9 cellular contexts compared by ENCODE assay signal in genomic region chr3:18295171-18295920, GRCh38.
DNase-seq lines count a peak whose midpoint lies in the region; ATAC-seq and TF ChIP-seq lines count a peak whose summit lies in the region.
"Had no signal": no experiment of that assay in that cellular context is flagged by ENCODE, and none has a peak within 500 bp of the region (broad histone marks: within the 10 kb centered on the region; RNA-seq: fewer than 3 reads in every experiment).

No MANE protein-coding gene starts in this region.

- no peaks in the 10 kb centered on the region for H3F3A ChIP-seq in MM.1S (ENCODE audit: insufficient read depth, low read length)

- peak; percentile 81 for ATAC-seq in GM18499 (IDR thresholded peaks at IDR 0.05; ENCODE audit: insufficient read depth, unreplicated experiment)
- peak; percentile 99 for ATAC-seq in HG02642 (IDR thresholded peaks at IDR 0.05; ENCODE audit: poor library complexity, unreplicated experiment)

- H3K27ac ChIP-seq in MM.1S (ENCODE audit: low read length) = no peak overlapping the region
- no peak overlapping the region for H3K27ac ChIP-seq in liver (ENCODE audit: low read depth in 1 of 2, low read length in 2 of 2)
- H3K27ac ChIP-seq: parathyroid adenoma had no signal

- TF ChIP-seq CTCF in MM.1S (IDR thresholded peaks at IDR 0.05; ENCODE audit: low read length) = peak; percentile 88
- peak; percentile 11 for TF ChIP-seq CTCF in liver (IDR thresholded peaks at IDR 0.05; ENCODE audit: low read depth, low read length, missing input control)

- no peaks in the 10 kb centered on the region for H3K9me2 ChIP-seq in MM.1S (replicated peaks; ENCODE audit: insufficient read depth, low read length)

- no peaks in the 10 kb centered on the region for H4K20me1 ChIP-seq in MM.1S (ENCODE audit: insufficient read depth, low read length)

- H3K9me3 ChIP-seq in MM.1S (replicated peaks; ENCODE audit: insufficient read depth, low read length) (no peaks in the 10 kb centered on the region), adipocyte (ENCODE audit: control insufficient read depth, low read length) (peaks cover 18% of the 10 kb centered on the region), liver (ENCODE audit: control insufficient read depth in 4 of 4, low read length in 3 of 4) (peaks cover 0 to 6% (median 4%) of the 10 kb centered on the region in 4 donors)

- DNase-seq in AG08395 (ENCODE audit: low spot score) (peak; percentile 70), MM.1S (peak; percentile 52), adipocyte (ENCODE audit: low read depth) (peak; percentile 55), cortex of kidney (lab: John Stamatoyannopoulos, UW) (no peak), DMS79 (lab: John Stamatoyannopoulos, UW) (no peak)

- WGBS in liver = 60% methylated on average over 2 of the region's 2 CpGs

- H3K4me1 ChIP-seq in MM.1S (ENCODE audit: low read length) = no peaks in the 10 kb centered on the region
- no peaks in the 10 kb centered on the region for H3K4me1 ChIP-seq in adipocyte (ENCODE audit: control insufficient read depth, insufficient read depth, low read length)
- no peaks in the 10 kb centered on the region for H3K4me1 ChIP-seq in liver (ENCODE audit: control insufficient read depth in 4 of 4, insufficient read depth in 4 of 4, low read length in 3 of 4)
- H3K4me1 ChIP-seq: parathyroid adenoma had no signal

- H3K4me3 ChIP-seq in MM.1S (ENCODE audit: low read length) (no peak overlapping the region), adipocyte (ENCODE audit: low read length) (no peak overlapping the region), liver (ENCODE audit: low read depth in 1 of 3, low read length in 3 of 3) (no peak overlapping the region)

- no peak overlapping the region for H3K4me2 ChIP-seq in MM.1S (ENCODE audit: low read depth, low read length)

- H3K36me3 ChIP-seq in MM.1S (replicated peaks; ENCODE audit: insufficient read depth, low read length) (no peaks in the 10 kb centered on the region), adipocyte (ENCODE audit: control insufficient read depth, insufficient read depth, low read length, severe bottlenecking) (no peaks in the 10 kb centered on the region), liver (ENCODE audit: control insufficient read depth in 4 of 4, insufficient read depth in 3 of 4, low read depth in 1 of 4, low read length in 3 of 4) (no peaks in the 10 kb centered on the region)

- no peak overlapping the region for H2AFZ ChIP-seq in MM.1S (ENCODE audit: low read length)
- H2AFZ ChIP-seq: parathyroid adenoma had no signal

- TF ChIP-seq RAD21 in liver (IDR thresholded peaks at IDR 0.05) = no peak

- no peak overlapping the region for H3K9ac ChIP-seq in MM.1S (ENCODE audit: low read length)
- H3K9ac ChIP-seq in adipocyte (ENCODE audit: low read length) = no peak overlapping the region
- H3K9ac ChIP-seq in liver (ENCODE audit: low read depth in 1 of 2, low read length in 2 of 2) = no peak overlapping the region
- H3K9ac ChIP-seq: parathyroid adenoma had no signal

- no peaks in the 10 kb centered on the region for H3K27me3 ChIP-seq in MM.1S (replicated peaks; ENCODE audit: insufficient read depth, low read length)
- H3K27me3 ChIP-seq in adipocyte (replicated peaks; ENCODE audit: control insufficient read depth, insufficient read depth, low read length) = no peaks in the 10 kb centered on the region
- H3K27me3 ChIP-seq in liver (ENCODE audit: control insufficient read depth in 4 of 4, insufficient read depth in 4 of 4, low read length in 3 of 4) = no peaks in the 10 kb centered on the region

- H3K79me2 ChIP-seq in MM.1S (ENCODE audit: low read length) = no peaks in the 10 kb centered on the region
- H3K79me2 ChIP-seq: parathyroid adenoma had no signal

TF ChIP-seq in liver, 16 proteins besides CTCF, POLR2A, EP300 and RAD21:
- TF ChIP-seq, protein P1, sequence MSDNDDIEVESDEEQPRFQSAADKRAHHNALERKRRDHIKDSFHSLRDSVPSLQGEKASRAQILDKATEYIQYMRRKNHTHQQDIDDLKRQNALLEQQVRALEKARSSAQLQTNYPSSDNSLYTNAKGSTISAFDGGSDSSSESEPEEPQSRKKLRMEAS (IDR thresholded peaks at IDR 0.05) = no peak
- TF ChIP-seq GABPA (IDR thresholded peaks at IDR 0.05 in 1 of 2, conservative IDR thresholded peaks at IDR 0.05 in 1 of 2) (no peak), YY1 (IDR thresholded peaks at IDR 0.05) (no peak), FOXA1 (IDR thresholded peaks at IDR 0.05) (no peak), HNF4G (IDR thresholded peaks at IDR 0.05) (no peak), REST (IDR thresholded peaks at IDR 0.05) (no peak), TAF1 (conservative IDR thresholded peaks at IDR 0.05) (no peak), NR2F2 (IDR thresholded peaks at IDR 0.05) (no peak), SP1 (IDR thresholded peaks at IDR 0.05) (no peak), FOXA2 (IDR thresholded peaks at IDR 0.05) (no peak), RXRA (IDR thresholded peaks at IDR 0.05) (no peak), HNF4A (conservative IDR thresholded peaks at IDR 0.05) (no peak)
- TF ChIP-seq, protein P2, sequence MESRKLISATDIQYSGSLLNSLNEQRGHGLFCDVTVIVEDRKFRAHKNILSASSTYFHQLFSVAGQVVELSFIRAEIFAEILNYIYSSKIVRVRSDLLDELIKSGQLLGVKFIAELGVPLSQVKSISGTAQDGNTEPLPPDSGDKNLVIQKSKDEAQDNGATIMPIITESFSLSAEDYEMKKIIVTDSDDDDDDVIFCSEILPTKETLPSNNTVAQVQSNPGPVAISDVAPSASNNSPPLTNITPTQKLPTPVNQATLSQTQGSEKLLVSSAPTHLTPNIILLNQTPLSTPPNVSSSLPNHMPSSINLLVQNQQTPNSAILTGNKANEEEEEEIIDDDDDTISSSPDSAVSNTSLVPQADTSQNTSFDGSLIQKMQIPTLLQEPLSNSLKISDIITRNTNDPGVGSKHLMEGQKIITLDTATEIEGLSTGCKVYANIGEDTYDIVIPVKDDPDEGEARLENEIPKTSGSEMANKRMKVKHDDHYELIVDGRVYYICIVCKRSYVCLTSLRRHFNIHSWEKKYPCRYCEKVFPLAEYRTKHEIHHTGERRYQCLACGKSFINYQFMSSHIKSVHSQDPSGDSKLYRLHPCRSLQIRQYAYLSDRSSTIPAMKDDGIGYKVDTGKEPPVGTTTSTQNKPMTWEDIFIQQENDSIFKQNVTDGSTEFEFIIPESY (IDR thresholded peaks at IDR 0.05) = no peak
- TF ChIP-seq, protein P3, sequence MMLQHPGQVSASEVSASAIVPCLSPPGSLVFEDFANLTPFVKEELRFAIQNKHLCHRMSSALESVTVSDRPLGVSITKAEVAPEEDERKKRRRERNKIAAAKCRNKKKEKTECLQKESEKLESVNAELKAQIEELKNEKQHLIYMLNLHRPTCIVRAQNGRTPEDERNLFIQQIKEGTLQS (IDR thresholded peaks at IDR 0.05) = no peak

Comparison
In these comparisons a context has a peak if more than half of its experiments do, and no peak if none do; other contexts are left out.
1. DNase-seq: peak in AG08395 (single experiment), MM.1S (single experiment) and adipocyte (single experiment); none in cortex of kidney (single experiment) and DMS79 (single experiment).